16 cellular contexts compared by ENCODE assay signal in the genomic region with DNA sequence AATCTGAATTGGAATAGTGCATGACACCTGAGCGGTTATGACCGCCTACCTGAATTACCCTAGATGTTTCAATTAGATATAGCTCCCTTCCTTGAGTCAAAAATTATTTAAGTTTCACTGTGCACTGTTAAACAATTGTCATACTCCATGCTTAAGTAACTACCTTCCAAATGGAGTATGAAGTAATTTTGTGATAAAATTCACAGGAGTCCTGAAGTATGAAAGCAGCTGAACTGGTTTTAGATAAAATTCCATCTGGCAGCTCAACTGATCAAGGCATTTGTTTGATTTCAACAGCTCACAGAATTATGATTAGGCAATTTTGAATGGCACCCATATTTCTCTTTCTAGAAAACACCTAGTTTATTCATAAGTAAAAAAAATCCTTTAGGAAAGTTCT.
"Had no signal": no experiment of that assay in that cellular context is flagged by ENCODE, and none has a peak within 500 bp of the region (broad histone marks: within the 10 kb centered on the region; RNA-seq: fewer than 3 reads in every experiment).

No MANE protein-coding gene starts in this region.

- H3K9me3 Mint-ChIP-seq: endodermal cell; naive B cell; stimulated activated naive CD8-positive, alpha-beta T cell treated with anti-CD3 and anti-CD28 coated beads, Interleukin-15, amount 100 ng/mL, for 72 hours had no signal

- H3K4me1 Mint-ChIP-seq: stimulated activated naive CD8-positive, alpha-beta T cell treated with anti-CD3 and anti-CD28 coated beads, Interleukin-15, amount 100 ng/mL, for 72 hours had no signal

- H3K4me3 Mint-ChIP-seq: endodermal cell; naive B cell; stimulated activated naive CD8-positive, alpha-beta T cell treated with anti-CD3 and anti-CD28 coated beads, Interleukin-15, amount 100 ng/mL, for 72 hours had no signal

- H3K4me1 ChIP-seq: gastrocnemius medialis had no signal

- H3K27ac ChIP-seq: gastrocnemius medialis, ovary, thoracic aorta, vagina had no signal

- H3K36me3 ChIP-seq: gastrocnemius medialis, ovary, thoracic aorta, vagina had no signal

- H3K27me3 ChIP-seq: gastrocnemius medialis, ovary, vagina had no signal

- DNase-seq: activated CD4-positive, alpha-beta T cell treated with anti-CD3 and anti-CD28 coated beads, Interleukin-2, amount 50 U/mL, for 4 hours; activated naive CD4-positive, alpha-beta T cell treated with Interleukin-2 at 50 U/mL for 16 hours; activated T-cell treated with anti-CD3 and anti-CD28 coated beads for 4 hours; aorta; endodermal cell; gastrocnemius medialis; left cardiac atrium; mammary epithelial cell; naive B cell; ovary; stimulated activated naive CD8-positive, alpha-beta T cell treated with anti-CD3 and anti-CD28 coated beads, Interleukin-15, amount 100 ng/mL, for 72 hours; T-helper 1 cell; T1000 had no signal

- H3K9me3 ChIP-seq: gastrocnemius medialis, ovary, thoracic aorta, vagina had no signal

- ATAC-seq: activated CD4-positive, CD25-positive, alpha-beta regulatory T cell treated with anti-CD3 and anti-CD28 coated beads, Interleukin-2, amount 50 U/mL, for 24 hours; stimulated activated naive CD8-positive, alpha-beta T cell treated with anti-CD3 and anti-CD28 coated beads, Interleukin-15, amount 100 ng/mL, for 72 hours had no signal

- H3K4me3 ChIP-seq: gastrocnemius medialis, ovary, thoracic aorta, vagina had no signal

- H3K27ac Mint-ChIP-seq: endodermal cell; naive B cell; stimulated activated naive CD8-positive, alpha-beta T cell treated with anti-CD3 and anti-CD28 coated beads, Interleukin-15, amount 100 ng/mL, for 72 hours had no signal

- H3K27me3 Mint-ChIP-seq: naive B cell had no signal

- H3K36me3 Mint-ChIP-seq: naive B cell had no signal
